Comparison of ENCODE assay signal across 9 cellular contexts in the genomic region with DNA sequence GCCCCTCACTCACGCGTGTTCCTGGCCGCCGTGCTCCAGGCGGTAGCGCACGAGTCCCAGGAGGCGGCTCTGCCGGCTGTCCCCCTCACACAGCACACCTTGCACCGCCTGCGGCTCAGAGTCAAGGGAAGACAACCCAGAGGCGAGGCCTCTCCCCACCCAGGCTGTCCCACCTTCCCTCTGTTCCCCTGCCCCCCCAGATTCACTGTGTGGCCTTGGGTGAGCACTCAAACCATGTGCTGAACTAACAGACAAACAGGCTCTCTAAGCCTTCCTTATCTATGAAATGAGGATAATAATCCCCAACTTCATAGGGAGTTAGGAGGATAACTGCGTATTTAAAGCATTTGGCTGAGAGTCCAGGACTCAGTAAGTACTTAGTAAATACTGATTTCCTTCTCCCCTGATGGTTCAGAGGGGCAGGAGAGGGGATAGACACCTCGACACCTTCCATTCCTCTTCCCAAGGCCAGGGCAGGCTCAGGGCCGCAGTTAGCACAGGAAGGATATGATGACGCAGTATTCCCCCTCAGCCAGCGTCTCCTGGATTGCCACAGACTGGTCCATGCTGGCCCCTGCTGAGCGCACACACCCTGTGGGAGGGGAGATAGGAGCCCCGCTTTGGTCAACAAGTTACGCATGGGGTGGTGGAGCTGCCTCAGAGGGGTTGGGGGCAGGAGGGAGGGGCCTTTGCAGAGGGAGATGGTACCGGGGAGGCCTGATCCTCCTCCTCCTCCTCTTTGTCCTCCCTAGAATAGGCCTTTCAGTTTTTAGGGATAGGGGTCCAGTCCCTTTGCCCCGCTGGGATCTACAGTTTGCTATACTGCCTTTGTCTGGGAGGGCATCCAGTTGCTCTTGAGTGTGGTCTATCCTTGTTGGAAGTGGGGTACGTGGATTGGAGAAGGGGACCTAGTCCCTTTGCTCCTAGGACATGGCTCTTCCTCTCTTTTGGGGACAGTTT. TPM values are rescaled to one million over a fixed set of nuclear protein-coding genes. Genes with fewer than 3 reads are reported as not detected.
DNase-seq lines count a peak whose midpoint lies in the region; ATAC-seq, FAIRE-seq and TF ChIP-seq lines count a peak whose summit lies in the region.
"Had no signal": no experiment of that assay in that cellular context is flagged by ENCODE, and none has a peak within 500 bp of the region (broad histone marks: within the 10 kb centered on the region; RNA-seq: fewer than 3 reads in every experiment).

No MANE protein-coding gene starts in this region.

- H3K4me1 ChIP-seq in kidney (ENCODE audit: control insufficient read depth in 1 of 2, insufficient read depth in 1 of 2, low read depth in 1 of 2, low read length in 2 of 2) (peaks cover 9 to 13% of the 10 kb centered on the region in 2 donors), skeletal muscle tissue (ENCODE audit: control insufficient read depth in 3 of 3, insufficient read depth in 3 of 3, low read length in 3 of 3) (peaks cover 11 to 21% (median 17%) of the 10 kb centered on the region in 3 donors)

- ATAC-seq in HG02885 (IDR thresholded peaks at IDR 0.05; ENCODE audit: poor library complexity, unreplicated experiment): no peak
- ATAC-seq in GM19351 (IDR thresholded peaks at IDR 0.05; ENCODE audit: unreplicated experiment): no peak

- TF ChIP-seq POLR2A in NB4 (IDR thresholded peaks at IDR 0.05; ENCODE audit: extremely low read depth, insufficient read length): no peak

- H3K27ac ChIP-seq in caudate nucleus (ENCODE audit: low read depth, low read length) (peak overlapping the region; percentile 63), kidney (ENCODE audit: low read depth in 2 of 2, low read length in 2 of 2) (peak overlapping the region; percentile 89 to 98), skeletal muscle tissue (ENCODE audit: low read depth, low read length) (peak overlapping the region; percentile 74)
- H3K27ac ChIP-seq: C4-2B had no signal

- peaks cover 2 to 4% of the 10 kb centered on the region in 2 donors for H3K36me3 ChIP-seq in kidney (ENCODE audit: control insufficient read depth in 1 of 2, insufficient read depth in 2 of 2, low read length in 2 of 2)
- H3K36me3 ChIP-seq in skeletal muscle tissue (ENCODE audit: control insufficient read depth in 3 of 3, insufficient read depth in 3 of 3, low read length in 3 of 3): peaks cover 13 to 20% (median 14%) of the 10 kb centered on the region in 3 donors

- DNase-seq in NCI-H2227 (lab: John Stamatoyannopoulos, UW; ENCODE audit: unreplicated experiment): peak; percentile 15
- DNase-seq in NCI-H2227 treated with DMSO at 0.1 percent for 48 hours (lab: John Stamatoyannopoulos, UW): no peak
- DNase-seq in NB4 (ENCODE audit: low read depth): peak; percentile 84
- DNase-seq in caudate nucleus (lab: John Stamatoyannopoulos, UW): peak in 10 of 61 donors; percentile 3 to 50 (median 13)
- DNase-seq in kidney: peak; percentile 89

- H3K9me3 ChIP-seq in kidney (ENCODE audit: control insufficient read depth in 1 of 2, low read length in 2 of 2) (no peaks in the 10 kb centered on the region), skeletal muscle tissue (ENCODE audit: control insufficient read depth in 3 of 3, low read length in 3 of 3) (no peaks in the 10 kb centered on the region)

- FAIRE-seq in kidney (lab: Jason Lieb, UNC): no peak

- H3K4me3 ChIP-seq in NB4 (ENCODE audit: low read depth, low read length) (peak overlapping the region; percentile 75), kidney (ENCODE audit: low read length in 2 of 2) (peak overlapping the region; percentile 99 to 100), skeletal muscle tissue (ENCODE audit: low read length in 3 of 3) (peak overlapping the region; percentile 89 to 95 (median 95))

- TF ChIP-seq CTCF in NB4 (IDR thresholded peaks at IDR 0.05; ENCODE audit: low read depth, low read length): no peak
- TF ChIP-seq CTCF in kidney (IDR thresholded peaks at IDR 0.05; ENCODE audit: borderline replicate concordance, extremely low read depth, insufficient read depth): no peak

- intact Hi-C loops in kidney (cut with DNase I): no loop called here

- peak overlapping the region; percentile 96 to 100 for H3K9ac ChIP-seq in kidney (ENCODE audit: low read length in 2 of 2)
- peak overlapping the region; percentile 71 to 95 (median 88) for H3K9ac ChIP-seq in skeletal muscle tissue (ENCODE audit: low read depth in 1 of 3, low read length in 3 of 3)

- H3K27me3 ChIP-seq in skeletal muscle tissue (ENCODE audit: control insufficient read depth in 3 of 3, insufficient read depth in 3 of 3, low read length in 3 of 3): no peaks in the 10 kb centered on the region

RNA-seq across cellular contexts. Expression of gene INPP5B, which starts 0.8 kb away (rescaled TPM):
- total RNA-seq in kidney (32.9 TPM), skeletal muscle tissue (9.4 TPM)
- 8.4 TPM for polyA plus RNA-seq in kidney (ENCODE audit: insufficient read depth, low read depth, low replicate concordance)

RNA-seq across cellular contexts. Expression of gene SF3A3, which starts 43.8 kb away (rescaled TPM):
- total RNA-seq in kidney (50.7 TPM), skeletal muscle tissue (53.2 TPM)
- polyA plus RNA-seq in kidney (ENCODE audit: insufficient read depth, low read depth, low replicate concordance): 28.7 TPM

RNA-seq across cellular contexts. Expression of gene FHL3, which starts 59.3 kb away (rescaled TPM):
- total RNA-seq in kidney (19.6 TPM), skeletal muscle tissue (58.5 TPM)
- polyA plus RNA-seq in kidney (ENCODE audit: insufficient read depth, low read depth, low replicate concordance): 8.2 TPM
